In genomic region chr14:102776761-102777710, GRCh38 we compare ENCODE assay signal across 8 cellular contexts. TPM values are rescaled to one million over a fixed set of nuclear protein-coding genes. Genes with fewer than 3 reads are reported as not detected.
DNase-seq lines count a peak whose midpoint lies in the region; ATAC-seq and TF ChIP-seq lines count a peak whose summit lies in the region.

Gene TRAF3, plus strand, starts transcription at chr14:102777449. Its CDS starts 92,753 bp downstream, at chr14:102870202.

- POLR2A ChIA-PET in AG04449 (lab: Yijun Ruan, JAX) = interaction anchor here (1.1 kb wide), 1 partner anchor 7 kb away, joined by 3 read pairs; no protein-coding TSS in a partner anchor

- H3K27ac Mint-ChIP-seq in activated naive CD4-positive, alpha-beta T cell treated with anti-CD3 and anti-CD28 coated beads for 36 hours = peak within 1 kb of the TSS; percentile 92

- H3K36me3 Mint-ChIP-seq in activated naive CD4-positive, alpha-beta T cell treated with anti-CD3 and anti-CD28 coated beads for 36 hours (ENCODE audit: low read depth) = peaks cover 28% of the 10 kb centered on the region

- DNase-seq in AG04449 (ENCODE audit: low read depth, low spot score) = no peak
- peak; percentile 37 to 59 for DNase-seq in SJCRH30
- DNase-seq in activated naive CD4-positive, alpha-beta T cell treated with anti-CD3 and anti-CD28 coated beads for 36 hours = peak; percentile 83
- no peak for DNase-seq in occipital lobe (lab: John Stamatoyannopoulos, UW)
- DNase-seq in suprapubic skin (ENCODE audit: low spot score in 2 of 2) = no peak

- H3K9me3 ChIP-seq in SJCRH30 (replicated peaks) = no peaks in the 10 kb centered on the region
- no peaks in the 10 kb centered on the region for H3K9me3 ChIP-seq in gastroesophageal sphincter
- no peaks in the 10 kb centered on the region for H3K9me3 ChIP-seq in suprapubic skin

- TF ChIP-seq EP300 in gastroesophageal sphincter (IDR thresholded peaks at IDR 0.05) (no peak), suprapubic skin (IDR thresholded peaks at IDR 0.05) (no peak)

- CTCF ChIA-PET in AG04449 (lab: Yijun Ruan, JAX) = interaction anchor here (0.8 kb wide), 1 partner anchor 147 kb away, joined by 4 read pairs; no protein-coding TSS in a partner anchor
- CTCF ChIA-PET in activated naive CD4-positive, alpha-beta T cell treated with anti-CD3 and anti-CD28 coated beads for 36 hours (lab: Charles Lee) = no interaction called here

- no peaks in the 10 kb centered on the region for H3K9me3 Mint-ChIP-seq in activated naive CD4-positive, alpha-beta T cell treated with anti-CD3 and anti-CD28 coated beads for 36 hours

- TF ChIP-seq CTCF in AG04449 (IDR thresholded peaks at IDR 0.05; ENCODE audit: insufficient read depth, low read length, missing control alignments) (no peak), gastroesophageal sphincter (IDR thresholded peaks at IDR 0.05) (no peak), suprapubic skin (IDR thresholded peaks at IDR 0.05) (no peak)

- ATAC-seq in GM18868 (IDR thresholded peaks at IDR 0.05; ENCODE audit: unreplicated experiment) = peak; percentile 55
- ATAC-seq in HG03196 (IDR thresholded peaks at IDR 0.05; ENCODE audit: unreplicated experiment) = peak; percentile 36
- peak; percentile 82 for ATAC-seq in gastroesophageal sphincter

- H3K27ac ChIP-seq in SJCRH30 (no peak within 1 kb of the TSS; the same call in 1 of the 2 replicates), gastroesophageal sphincter (peak within 1 kb of the TSS; percentile 68 to 95 (median 92)), suprapubic skin (peak within 1 kb of the TSS; percentile 81)

- H3K4me3 Mint-ChIP-seq in activated naive CD4-positive, alpha-beta T cell treated with anti-CD3 and anti-CD28 coated beads for 36 hours = peak within 1 kb of the TSS; percentile 80

- intact Hi-C loops in activated naive CD4-positive, alpha-beta T cell treated with anti-CD3 and anti-CD28 coated beads for 36 hours (cut with micrococcal nuclease) = loop anchor here (5.0 kb wide), 4 partner anchors 105 to 1975 kb away; partner anchors contain the start of gene SIVA1

- TF ChIP-seq POLR2A in gastroesophageal sphincter (IDR thresholded peaks at IDR 0.05) = no peak
- TF ChIP-seq POLR2A in suprapubic skin (IDR thresholded peaks at IDR 0.05) = no peak

- WGBS in gastroesophageal sphincter (ENCODE audit: low coverage in 1 of 2), 2 donors = no CpG with 5 or more reads among the region's 163 CpGs
- 61% methylated on average over 12 of the region's 163 CpGs for WGBS in suprapubic skin

- H3K27me3 Mint-ChIP-seq in activated naive CD4-positive, alpha-beta T cell treated with anti-CD3 and anti-CD28 coated beads for 36 hours (ENCODE audit: low read depth) = no peaks in the 10 kb centered on the region

- H3K4me1 ChIP-seq in SJCRH30 (peaks cover 5% of the 10 kb centered on the region; the same call in 1 of the 2 replicates), gastroesophageal sphincter (peaks cover 0 to 50% (median 13%) of the 10 kb centered on the region in 3 donors), suprapubic skin (peaks cover 22% of the 10 kb centered on the region)

- H3K4me1 Mint-ChIP-seq in activated naive CD4-positive, alpha-beta T cell treated with anti-CD3 and anti-CD28 coated beads for 36 hours (ENCODE audit: low read depth) = peaks cover 52% of the 10 kb centered on the region

- peak within 1 kb of the TSS; percentile 67 for H3K4me3 ChIP-seq in AG04449 (ENCODE audit: low read depth, low read length)
- H3K4me3 ChIP-seq in SJCRH30 = peak within 1 kb of the TSS; percentile 94
- peak within 1 kb of the TSS; percentile 50 to 94 for H3K4me3 ChIP-seq in gastroesophageal sphincter
- H3K4me3 ChIP-seq in suprapubic skin = peak within 1 kb of the TSS; percentile 98

- H3K27me3 ChIP-seq in SJCRH30 (no peaks in the 10 kb centered on the region), gastroesophageal sphincter (no peaks in the 10 kb centered on the region), suprapubic skin (no peaks in the 10 kb centered on the region)

- H3K36me3 ChIP-seq in SJCRH30 = no peaks in the 10 kb centered on the region
- H3K36me3 ChIP-seq in gastroesophageal sphincter = no peaks in the 10 kb centered on the region
- H3K36me3 ChIP-seq in suprapubic skin = no peaks in the 10 kb centered on the region

RNA-seq across cellular contexts. Expression of gene TRAF3, which starts in this region (rescaled TPM):
- 14.0 and 14.6 TPM in 2 replicates for total RNA-seq in SJCRH30 (2014; rRNA removed; shearing (Covaris generic))
- 10 to 100 TPM; 74.4 to 76.8 TPM for total RNA-seq in activated naive CD4-positive, alpha-beta T cell treated with anti-CD3 and anti-CD28 coated beads for 36 hours
- total RNA-seq in gastroesophageal sphincter = 10 to 100 TPM; 10.9 to 29.0 (median 18.7) TPM
- total RNA-seq in occipital lobe = 20.1 TPM
- total RNA-seq in suprapubic skin = 10 to 100 TPM in 3 of 4 donors, 1 to 10 TPM in 1; 8.7 to 22.8 (median 14.2) TPM

Comparison
In these comparisons a context has a peak if more than half of its experiments do, and no peak if none do; other contexts are left out.
1. DNase-seq: peak in SJCRH30 (2 of 2) and activated naive CD4-positive, alpha-beta T cell treated with anti-CD3 and anti-CD28 coated beads for 36 hours (single experiment); none in AG04449 (single experiment), occipital lobe (single experiment) and suprapubic skin (0 of 2).
2. Peak in every context shown above with its lines, with median percentiles within 50 percentile points of each other: H3K4me3 ChIP-seq and ATAC-seq.